ENCODE assay signal across 16 cellular contexts in genomic region chr1:27605300-27605766, GRCh38. TPM values are rescaled to one million over a fixed set of nuclear protein-coding genes. Genes with fewer than 3 reads are reported as not detected.
DNase-seq lines count a peak whose midpoint lies in the region; ATAC-seq and TF ChIP-seq lines count a peak whose summit lies in the region.
"Had no signal": no experiment of that assay in that cellular context is flagged by ENCODE, and none has a peak within 500 bp of the region (broad histone marks: within the 10 kb centered on the region; RNA-seq: fewer than 3 reads in every experiment).

No MANE protein-coding gene starts in this region.

- peaks cover 16% of the 10 kb centered on the region for H4K20me1 ChIP-seq in GM23338 (replicated peaks; ENCODE audit: insufficient read depth)

- DNase-seq in T-helper 1 cell (no peak), GM23338 (ENCODE audit: low spot score) (no peak), NCI-H187 treated with DMSO at 0.1 percent for 48 hours (lab: John Stamatoyannopoulos, UW) (no peak), HT-29 (ENCODE audit: low spot score) (no peak)
- DNase-seq in activated naive CD8-positive, alpha-beta T cell treated with anti-CD3 and anti-CD28 coated beads, Interleukin-2, amount 50 U/mL, for 24 hours = no peak
- no peak for DNase-seq in naive thymus-derived CD8-positive, alpha-beta T cell
- DNase-seq: 8988T; aorta; esophagus squamous epithelium; left colon; NCI-H226; stimulated activated naive B cell treated with anti-CD40 and anti-IgM and Interleukin-4, amounts not matched to agents 10 μg/mL and 1 μg/mL and 100 μg/mL, for 72 hours had no signal

- no peaks in the 10 kb centered on the region for H3K27me3 Mint-ChIP-seq in T-helper 1 cell treated with Interleukin-12 subunit alpha and Interleukin-12 subunit beta and Interleukin-4 antibody, amounts not matched to agents 30 μg/mL and 1 μg/mL, for 36 hours (ENCODE audit: low read depth)
- peaks cover 34% of the 10 kb centered on the region for H3K27me3 Mint-ChIP-seq in GM23338 (ENCODE audit: insufficient read depth, low read depth, poor library complexity)
- H3K27me3 Mint-ChIP-seq in activated naive CD8-positive, alpha-beta T cell treated with anti-CD3 and anti-CD28 coated beads, Interleukin-2, amount 50 U/mL, for 24 hours = peaks cover 2% of the 10 kb centered on the region
- H3K27me3 Mint-ChIP-seq in naive thymus-derived CD8-positive, alpha-beta T cell = no peaks in the 10 kb centered on the region
- H3K27me3 Mint-ChIP-seq: stimulated activated naive B cell treated with anti-CD40 and anti-IgM and Interleukin-4, amounts not matched to agents 10 μg/mL and 1 μg/mL and 100 μg/mL, for 72 hours had no signal

- no peaks in the 10 kb centered on the region for H3K36me3 ChIP-seq in GM23338 (ENCODE audit: insufficient read depth)
- H3K36me3 ChIP-seq: esophagus squamous epithelium, uterus had no signal

- POLR2A ChIA-PET in naive thymus-derived CD8-positive, alpha-beta T cell (lab: Charles Lee) = interaction anchor here (1.0 to 17.1 kb wide), 7 partner anchors 15 to 204 kb away, joined by 3 to 263 read pairs (median 6); no protein-coding TSS in a partner anchor

- ATAC-seq in GM23338 (no peak), GM18873 (IDR thresholded peaks at IDR 0.05; ENCODE audit: low FRiP score, unreplicated experiment) (no peak)
- ATAC-seq in activated naive CD8-positive, alpha-beta T cell treated with anti-CD3 and anti-CD28 coated beads, Interleukin-2, amount 50 U/mL, for 24 hours = no peak
- no peak for ATAC-seq in naive thymus-derived CD8-positive, alpha-beta T cell
- ATAC-seq: left colon; stimulated activated naive B cell treated with anti-CD40 and anti-IgM and Interleukin-4, amounts not matched to agents 10 μg/mL and 1 μg/mL and 100 μg/mL, for 72 hours had no signal

- H3K9me2 ChIP-seq in GM23338 (ENCODE audit: insufficient read depth) = no peaks in the 10 kb centered on the region

- H3F3A ChIP-seq in GM23338 (replicated peaks; ENCODE audit: low read depth) = peaks cover 9% of the 10 kb centered on the region; the same call in 1 of the 2 replicates

- peaks cover 1% of the 10 kb centered on the region for H3K36me3 Mint-ChIP-seq in T-helper 1 cell treated with Interleukin-12 subunit alpha and Interleukin-12 subunit beta and Interleukin-4 antibody, amounts not matched to agents 30 μg/mL and 1 μg/mL, for 36 hours (ENCODE audit: low read depth)
- no peaks in the 10 kb centered on the region; the same call in 2 of the 3 replicates for H3K36me3 Mint-ChIP-seq in GM23338 (ENCODE audit: low read depth)
- H3K36me3 Mint-ChIP-seq in activated naive CD8-positive, alpha-beta T cell treated with anti-CD3 and anti-CD28 coated beads, Interleukin-2, amount 50 U/mL, for 24 hours (ENCODE audit: low read depth) = no peaks in the 10 kb centered on the region
- H3K36me3 Mint-ChIP-seq in naive thymus-derived CD8-positive, alpha-beta T cell = no peaks in the 10 kb centered on the region

- peaks cover 22% of the 10 kb centered on the region for H3K79me2 ChIP-seq in GM23338 (replicated peaks; ENCODE audit: insufficient read depth)

- peaks cover 8% of the 10 kb centered on the region; the same call in 1 of the 2 replicates for H3K27me3 ChIP-seq in GM23338 (ENCODE audit: insufficient read depth)
- H3K27me3 ChIP-seq: esophagus squamous epithelium, uterus had no signal

- peak overlapping the region; percentile 94 for H3K4me2 ChIP-seq in GM23338

- no peak overlapping the region; the same call in 1 of the 2 replicates for H3K4me3 ChIP-seq in GM23338
- H3K4me3 ChIP-seq: uterus had no signal

- H3K9me3 Mint-ChIP-seq in T-helper 1 cell treated with Interleukin-12 subunit alpha and Interleukin-12 subunit beta and Interleukin-4 antibody, amounts not matched to agents 30 μg/mL and 1 μg/mL, for 36 hours = no peaks in the 10 kb centered on the region
- H3K9me3 Mint-ChIP-seq in GM23338 = no peaks in the 10 kb centered on the region
- no peaks in the 10 kb centered on the region for H3K9me3 Mint-ChIP-seq in activated naive CD8-positive, alpha-beta T cell treated with anti-CD3 and anti-CD28 coated beads, Interleukin-2, amount 50 U/mL, for 24 hours
- no peaks in the 10 kb centered on the region for H3K9me3 Mint-ChIP-seq in naive thymus-derived CD8-positive, alpha-beta T cell
- H3K9me3 Mint-ChIP-seq: dendritic cell treated with granulocyte-macrophage colony-stimulating factor and Interleukin-4, amounts not matched to agents 40 ng/mL and 50 ng/mL, for 4 days; stimulated activated naive B cell treated with anti-CD40 and anti-IgM and Interleukin-4, amounts not matched to agents 10 μg/mL and 1 μg/mL and 100 μg/mL, for 72 hours had no signal

- no peak overlapping the region for H2AFZ ChIP-seq in GM23338

- H3K27ac ChIP-seq in GM23338 (ENCODE audit: low read depth) = no peak overlapping the region
- H3K27ac ChIP-seq: uterus had no signal

- H3K4me1 Mint-ChIP-seq in T-helper 1 cell treated with Interleukin-12 subunit alpha and Interleukin-12 subunit beta and Interleukin-4 antibody, amounts not matched to agents 30 μg/mL and 1 μg/mL, for 36 hours (ENCODE audit: low read depth) = peaks cover 26% of the 10 kb centered on the region
- peaks cover 50% of the 10 kb centered on the region for H3K4me1 Mint-ChIP-seq in GM23338
- peaks cover 24% of the 10 kb centered on the region for H3K4me1 Mint-ChIP-seq in activated naive CD8-positive, alpha-beta T cell treated with anti-CD3 and anti-CD28 coated beads, Interleukin-2, amount 50 U/mL, for 24 hours
- peaks cover 20 to 41% (median 30%) of the 10 kb centered on the region in 4 donors for H3K4me1 Mint-ChIP-seq in naive thymus-derived CD8-positive, alpha-beta T cell

- no peak overlapping the region for H3K27ac Mint-ChIP-seq in T-helper 1 cell treated with Interleukin-12 subunit alpha and Interleukin-12 subunit beta and Interleukin-4 antibody, amounts not matched to agents 30 μg/mL and 1 μg/mL, for 36 hours
- no peak overlapping the region for H3K27ac Mint-ChIP-seq in GM23338
- H3K27ac Mint-ChIP-seq in activated naive CD8-positive, alpha-beta T cell treated with anti-CD3 and anti-CD28 coated beads, Interleukin-2, amount 50 U/mL, for 24 hours = peak overlapping the region; percentile 14
- peak overlapping the region in 6 of 10 donors; percentile 27 to 95 (median 52) for H3K27ac Mint-ChIP-seq in naive thymus-derived CD8-positive, alpha-beta T cell
- H3K27ac Mint-ChIP-seq: stimulated activated naive B cell treated with anti-CD40 and anti-IgM and Interleukin-4, amounts not matched to agents 10 μg/mL and 1 μg/mL and 100 μg/mL, for 72 hours had no signal

- peak overlapping the region; percentile 63 for H3K4me3 Mint-ChIP-seq in T-helper 1 cell treated with Interleukin-12 subunit alpha and Interleukin-12 subunit beta and Interleukin-4 antibody, amounts not matched to agents 30 μg/mL and 1 μg/mL, for 36 hours
- H3K4me3 Mint-ChIP-seq in GM23338 = peak overlapping the region; percentile 89
- peak overlapping the region; percentile 36 for H3K4me3 Mint-ChIP-seq in activated naive CD8-positive, alpha-beta T cell treated with anti-CD3 and anti-CD28 coated beads, Interleukin-2, amount 50 U/mL, for 24 hours
- H3K4me3 Mint-ChIP-seq in naive thymus-derived CD8-positive, alpha-beta T cell = peak overlapping the region; percentile 47 to 95 (median 88)

- H3K4me1 ChIP-seq in GM23338 (ENCODE audit: insufficient read depth) = peaks cover 51% of the 10 kb centered on the region

- TF ChIP-seq CTCF in GM23338 (conservative IDR thresholded peaks at IDR 0.05; ENCODE audit: low read depth in 2 of 2) = no peak

TF ChIP-seq in GM23338, 12 proteins besides CTCF, POLR2A, EP300 and RAD21 (continues in another document):
- TF ChIP-seq ETS1 (IDR thresholded peaks at IDR 0.05) = no peak
- TF ChIP-seq JUNB (IDR thresholded peaks at IDR 0.05; ENCODE audit: unreplicated experiment) = no peak
- TF ChIP-seq CREB1 (CRISPR knock-in tag; IDR thresholded peaks at IDR 0.05; ENCODE audit: low read depth) = no peak
- TF ChIP-seq POLR2AphosphoS5 (IDR thresholded peaks at IDR 0.05; ENCODE audit: low read depth) = no peak

RNA-seq across cellular contexts. Expression of gene AHDC1, which starts 1.4 kb away (rescaled TPM):
- 19.1 and 22.2 TPM in 2 replicates for total RNA-seq in GM23338 (2014; rRNA removed; shearing (Covaris generic))
- polyA plus RNA-seq in GM23338 (2016; fragmentation: Nextera tagmentation; extraction: Ambion mirVana) = 6.8 and 8.3 TPM in 2 replicates
- total RNA-seq in naive thymus-derived CD8-positive, alpha-beta T cell = 10 to 100 TPM; 19.6 to 24.7 TPM
- polyA plus RNA-seq in naive thymus-derived CD8-positive, alpha-beta T cell = 1 to 10 TPM in 2 of 3 donors, under 1 TPM in 1; 0.57 to 2.4 (median 1.0) TPM
- 12.2 and 20.4 TPM in 2 replicates for total RNA-seq in HT-29 (2014; rRNA removed; shearing (Covaris generic))

RNA-seq across cellular contexts. Expression of gene FGR, which starts 29.7 kb away (rescaled TPM):
- total RNA-seq in GM23338 (2014; rRNA removed; shearing (Covaris generic)) = 0.16 and 0.56 TPM in 2 replicates
- polyA plus RNA-seq in GM23338 (2016; fragmentation: Nextera tagmentation; extraction: Ambion mirVana) = 0.42 and 0.53 TPM in 2 replicates
- 1 to 10 TPM; 2.0 to 2.3 TPM for total RNA-seq in naive thymus-derived CD8-positive, alpha-beta T cell
- 10 to 100 TPM in 1 of 3 donors, 1 to 10 TPM in 2; 1.8 to 69.5 (median 3.3) TPM for polyA plus RNA-seq in naive thymus-derived CD8-positive, alpha-beta T cell
- not detected in 2 replicates for total RNA-seq in HT-29 (2014; rRNA removed; shearing (Covaris generic))

Comparison
In these comparisons a context has a peak if more than half of its experiments do, and no peak if none do; other contexts are left out.
1. H3K27ac Mint-ChIP-seq: peak in activated naive CD8-positive, alpha-beta T cell treated with anti-CD3 and anti-CD28 coated beads, Interleukin-2, amount 50 U/mL, for 24 hours (single experiment) and naive thymus-derived CD8-positive, alpha-beta T cell (6 of 10); none in T-helper 1 cell treated with Interleukin-12 subunit alpha and Interleukin-12 subunit beta and Interleukin-4 antibody, amounts not matched to agents 30 μg/mL and 1 μg/mL, for 36 hours (single experiment) and GM23338 (single experiment).
2. H3K4me3 Mint-ChIP-seq: peak in every context shown above with its lines; median percentile 89 in GM23338; 88 in naive thymus-derived CD8-positive, alpha-beta T cell; 63 in T-helper 1 cell treated with Interleukin-12 subunit alpha and Interleukin-12 subunit beta and Interleukin-4 antibody, amounts not matched to agents 30 μg/mL and 1 μg/mL, for 36 hours; 36 in activated naive CD8-positive, alpha-beta T cell treated with anti-CD3 and anti-CD28 coated beads, Interleukin-2, amount 50 U/mL, for 24 hours.